ENCODE assay signal across 23 cellular contexts in genomic region chr9:33443504-33444154, GRCh38. TPM values are rescaled to one million over a fixed set of nuclear protein-coding genes. Genes with fewer than 3 reads are reported as not detected.
A peak's percentile ranks its signal among the peaks of the same experiment; 100 is the strongest.
DNase-seq lines count a peak whose midpoint lies in the region; ATAC-seq and TF ChIP-seq lines count a peak whose summit lies in the region.
"Had no signal": no experiment of that assay in that cellular context is flagged by ENCODE, and none has a peak within 500 bp of the region (broad histone marks: within the 10 kb centered on the region; RNA-seq: fewer than 3 reads in every experiment).

No MANE protein-coding gene starts in this region.

- DNase-seq in NCI-H1694 (lab: John Stamatoyannopoulos, UW) (peak; percentile 3), NCI-H1694 treated with DMSO at 0.1 percent for 48 hours (lab: John Stamatoyannopoulos, UW) (no peak), H9 (peak; percentile 47), OCI-LY7 (ENCODE audit: low spot score) (no peak), cerebellum (ENCODE audit: low spot score) (no peak)
- DNase-seq in effector memory CD8-positive, alpha-beta T cell: no peak
- DNase-seq: 8988T; activated CD8-positive, alpha-beta memory T cell treated with anti-CD3 and anti-CD28 coated beads, Interleukin-2, amount 10 ng/mL, durations not matched to agents 7 days and 5 days; activated gamma-delta T cell; DND-41; NCI-H146; NCI-H2227 treated with DMSO at 0.1 percent for 48 hours; NK-92 treated with Interleukin-12 subunit alpha and Interleukin-12 subunit beta, amount 100 ng/mL, for 24 hours; Right ventricle myocardium superior; testis had no signal

- H3K27me3 ChIP-seq in H9 (ENCODE audit: insufficient read depth, low read length): peaks cover 4% of the 10 kb centered on the region; the same call in 1 of the 2 replicates
- H3K27me3 ChIP-seq: ovary, testis had no signal

- H3K9me3 ChIP-seq in H9 (ENCODE audit: control insufficient read depth, low read depth, low read length) (no peaks in the 10 kb centered on the region), OCI-LY7 (ENCODE audit: low read length) (no peaks in the 10 kb centered on the region)
- H3K9me3 ChIP-seq: ovary, testis had no signal

- TF ChIP-seq CTCF in H9 (conservative IDR thresholded peaks at IDR 0.05) (no peak), OCI-LY7 (conservative IDR thresholded peaks at IDR 0.05; ENCODE audit: low read length) (no peak)

- H4K8ac ChIP-seq in H9 (replicated peaks; ENCODE audit: insufficient read length, low read depth, low read length): no peak overlapping the region

- H3K14ac ChIP-seq in H9 (ENCODE audit: insufficient read depth, low read length): no peak overlapping the region; the same call in 1 of the 2 replicates

- BruUV-seq in OCI-LY7 (replicated peaks; lab: Mats Ljungman, UMichigan): no TSS peak

- H3K27ac Mint-ChIP-seq in H9: no peak overlapping the region; a peak in 1 of 7 replicates
- H3K27ac Mint-ChIP-seq in dendritic cell treated with granulocyte-macrophage colony-stimulating factor and Interleukin-4, amounts not matched to agents 40 ng/mL and 50 ng/mL, for 4 days: no peak overlapping the region
- H3K27ac Mint-ChIP-seq in effector memory CD8-positive, alpha-beta T cell: peak overlapping the region in 1 of 2 donors; percentile 98
- H3K27ac Mint-ChIP-seq: activated CD8-positive, alpha-beta memory T cell treated with anti-CD3 and anti-CD28 coated beads, Interleukin-2, amount 10 ng/mL, durations not matched to agents 7 days and 5 days; CD14-positive monocyte had no signal

- peaks cover 46% of the 10 kb centered on the region for H3K27me3 Mint-ChIP-seq in H9 (ENCODE audit: low read depth)
- H3K27me3 Mint-ChIP-seq in dendritic cell treated with granulocyte-macrophage colony-stimulating factor and Interleukin-4, amounts not matched to agents 40 ng/mL and 50 ng/mL, for 4 days: peaks cover 11% of the 10 kb centered on the region
- H3K27me3 Mint-ChIP-seq in effector memory CD8-positive, alpha-beta T cell: no peaks in the 10 kb centered on the region
- H3K27me3 Mint-ChIP-seq: activated CD8-positive, alpha-beta memory T cell treated with anti-CD3 and anti-CD28 coated beads, Interleukin-2, amount 10 ng/mL, durations not matched to agents 7 days and 5 days had no signal

- peaks cover 4% of the 10 kb centered on the region; the same call in 1 of the 2 replicates for H3K4me1 ChIP-seq in H9 (ENCODE audit: insufficient read depth, low read length)
- H3K4me1 ChIP-seq in OCI-LY7 (ENCODE audit: insufficient read depth, low read length, poor library complexity, severe bottlenecking): peaks cover 28% of the 10 kb centered on the region

- H4K20me1 ChIP-seq in H9 (ENCODE audit: control insufficient read depth, insufficient read depth, insufficient read length) (no peaks in the 10 kb centered on the region), OCI-LY7 (ENCODE audit: insufficient read depth, low read length) (no peaks in the 10 kb centered on the region)

- POLR2A ChIA-PET in OCI-LY7 (lab: Charles Lee): interaction anchor here (2.0 kb wide), 1 partner anchor 10 kb away, joined by 7 read pairs; no protein-coding TSS in a partner anchor

- H3K4me3 ChIP-seq in skin epidermis (peak overlapping the region in 3 of 7 experiments; percentile 1 to 53 (median 49)), OCI-LY7 (ENCODE audit: low read depth, low read length, poor library complexity, severe bottlenecking) (no peak overlapping the region)
- H3K4me3 ChIP-seq: coronary artery, lung, ovary, testis had no signal

- H3K23me2 ChIP-seq in H9 (ENCODE audit: insufficient read length, low read depth, low read length, poor library complexity, severe bottlenecking): peaks cover 6% of the 10 kb centered on the region

- no peaks in the 10 kb centered on the region for H3K79me1 ChIP-seq in H9 (ENCODE audit: insufficient read depth, low read depth, low read length, poor library complexity, severe bottlenecking)

- no peaks in the 10 kb centered on the region for H3K79me2 ChIP-seq in H9 (ENCODE audit: insufficient read depth, low read length)
- no peaks in the 10 kb centered on the region for H3K79me2 ChIP-seq in OCI-LY7 (ENCODE audit: insufficient read depth, low read depth, low read length)

- H3T11ph ChIP-seq in H9 (ENCODE audit: low read length): no peak overlapping the region

- H2AFZ ChIP-seq in H9 (ENCODE audit: low read length): no peak overlapping the region
- H2AFZ ChIP-seq in OCI-LY7 (ENCODE audit: low read length): no peak overlapping the region

- H3K9ac ChIP-seq in H9 (ENCODE audit: extremely low read depth, insufficient read length, low read length): no peak overlapping the region

- H4K91ac ChIP-seq in H9 (ENCODE audit: insufficient read length, low read depth, low read length): no peak overlapping the region

- H3K23ac ChIP-seq in H9 (ENCODE audit: insufficient read length, low read depth, low read length): no peak overlapping the region

- H3K9me3 Mint-ChIP-seq in H9: no peaks in the 10 kb centered on the region
- no peaks in the 10 kb centered on the region for H3K9me3 Mint-ChIP-seq in dendritic cell treated with granulocyte-macrophage colony-stimulating factor and Interleukin-4, amounts not matched to agents 40 ng/mL and 50 ng/mL, for 4 days
- H3K9me3 Mint-ChIP-seq in effector memory CD8-positive, alpha-beta T cell: no peaks in the 10 kb centered on the region

- H3K27ac ChIP-seq in H9 (ENCODE audit: insufficient read length, low read depth, low read length) (no peak overlapping the region), skin epidermis (peak overlapping the region in 13 of 21 experiments; percentile 0 to 90 (median 36)), OCI-LY7 (ENCODE audit: low read depth, low read length, poor library complexity, severe bottlenecking) (no peak overlapping the region)
- H3K27ac ChIP-seq: coronary artery, ovary, testis had no signal

- H3K4me1 Mint-ChIP-seq in H9: peaks cover 26 to 45% of the 10 kb centered on the region in 2 experiments
- peaks cover 96% of the 10 kb centered on the region for H3K4me1 Mint-ChIP-seq in dendritic cell treated with granulocyte-macrophage colony-stimulating factor and Interleukin-4, amounts not matched to agents 40 ng/mL and 50 ng/mL, for 4 days (ENCODE audit: low read depth)
- H3K4me1 Mint-ChIP-seq in effector memory CD8-positive, alpha-beta T cell (ENCODE audit: low read depth in 2 of 2): peaks cover 29 to 45% of the 10 kb centered on the region in 2 donors

- no peak overlapping the region for H2BK20ac ChIP-seq in H9 (ENCODE audit: low read depth, low read length, poor library complexity, severe bottlenecking)

- H3K9me2 ChIP-seq in OCI-LY7 (ENCODE audit: insufficient read depth, low read length): no peaks in the 10 kb centered on the region

- CTCF ChIA-PET in OCI-LY7 (lab: Charles Lee; ENCODE audit: unreplicated experiment): no interaction called here

- peak overlapping the region in 1 of 2 experiments; percentile 32; a peak in 1 of 5 replicates for H3K4me3 Mint-ChIP-seq in H9
- peak overlapping the region; percentile 51 for H3K4me3 Mint-ChIP-seq in dendritic cell treated with granulocyte-macrophage colony-stimulating factor and Interleukin-4, amounts not matched to agents 40 ng/mL and 50 ng/mL, for 4 days
- H3K4me3 Mint-ChIP-seq in effector memory CD8-positive, alpha-beta T cell: peak overlapping the region in 1 of 2 donors; percentile 21
- H3K4me3 Mint-ChIP-seq: activated CD8-positive, alpha-beta memory T cell treated with anti-CD3 and anti-CD28 coated beads, Interleukin-2, amount 10 ng/mL, durations not matched to agents 7 days and 5 days; CD14-positive monocyte had no signal

- no peak overlapping the region for H2BK5ac ChIP-seq in H9 (ENCODE audit: insufficient read length, low read length)

- H3K4me2 ChIP-seq in H9 (ENCODE audit: insufficient read depth, insufficient read length, low read length) (no peak overlapping the region), OCI-LY7 (ENCODE audit: low read length) (no peak overlapping the region)

- WGBS in H9 (ENCODE audit: extremely low coverage, insufficient read length, low lambda C conversion rate): no CpG with 5 or more reads among the region's 10 CpGs

- H2BK15ac ChIP-seq in H9 (ENCODE audit: low read depth, low read length): no peak overlapping the region

- no peaks in the 10 kb centered on the region for H3K36me3 Mint-ChIP-seq in H9 (ENCODE audit: insufficient read depth in 1 of 3, low read depth in 3 of 3)
- H3K36me3 Mint-ChIP-seq in dendritic cell treated with granulocyte-macrophage colony-stimulating factor and Interleukin-4, amounts not matched to agents 40 ng/mL and 50 ng/mL, for 4 days (ENCODE audit: low read depth): peaks cover 81% of the 10 kb centered on the region
- H3K36me3 Mint-ChIP-seq in effector memory CD8-positive, alpha-beta T cell (ENCODE audit: insufficient read depth): peaks cover 71% of the 10 kb centered on the region
- H3K36me3 Mint-ChIP-seq: activated CD8-positive, alpha-beta memory T cell treated with anti-CD3 and anti-CD28 coated beads, Interleukin-2, amount 10 ng/mL, durations not matched to agents 7 days and 5 days; CD14-positive monocyte had no signal

- no peak for ATAC-seq in effector memory CD8-positive, alpha-beta T cell (replicated peaks)
- ATAC-seq: activated CD8-positive, alpha-beta memory T cell treated with anti-CD3 and anti-CD28 coated beads, Interleukin-2, amount 10 ng/mL, durations not matched to agents 7 days and 5 days had no signal

- intact Hi-C loops in dendritic cell treated with granulocyte-macrophage colony-stimulating factor and Interleukin-4, amounts not matched to agents 40 ng/mL and 50 ng/mL, for 4 days (cut with micrococcal nuclease): no loop called here
- intact Hi-C loops in OCI-LY7 (cut with micrococcal nuclease; ENCODE audit: unreplicated experiment): no loop called here

- no peak overlapping the region for H3K56ac ChIP-seq in H9 (ENCODE audit: insufficient read length, low read depth, low read length)

- no peaks in the 10 kb centered on the region for H3K36me3 ChIP-seq in OCI-LY7 (ENCODE audit: insufficient read depth, low read length)
- H3K36me3 ChIP-seq: ovary had no signal

- H3K4ac ChIP-seq in H9 (ENCODE audit: low read depth, low read length): no peak overlapping the region

- H2AK5ac ChIP-seq in H9 (ENCODE audit: insufficient read length, low read length): no peak overlapping the region

- no peak overlapping the region for H4K5ac ChIP-seq in H9 (ENCODE audit: insufficient read length, low read depth, low read length)

- no peak overlapping the region for H2BK12ac ChIP-seq in H9 (ENCODE audit: insufficient read length, low read depth, low read length)

- no peak overlapping the region for H2BK120ac ChIP-seq in H9 (ENCODE audit: low read depth, low read length, poor library complexity, severe bottlenecking)

- no peak overlapping the region for H3K18ac ChIP-seq in H9 (ENCODE audit: insufficient read length, low read depth, low read length)

RNA-seq across cellular contexts. Expression of gene AQP3, which starts 3.8 kb away (rescaled TPM):
- total RNA-seq in H9 (2021) (1.6 TPM in 2 replicates), OCI-LY7 (2022) (28.5 and 30.6 TPM in 2 replicates), cerebellum (1.1 TPM)
- 16.0 TPM in 2 replicates for total RNA-seq in OCI-LY7 (2014; rRNA removed; shearing (Covaris generic))

RNA-seq across cellular contexts. Expression of gene NOL6, which starts 30.1 kb away (rescaled TPM):
- total RNA-seq in H9 (2021): 64.4 and 66.3 TPM in 2 replicates
- 26.4 and 28.8 TPM in 2 replicates for total RNA-seq in OCI-LY7 (2014; rRNA removed; shearing (Covaris generic))
- 23.8 and 30.9 TPM in 2 replicates for total RNA-seq in OCI-LY7 (2022)
- total RNA-seq in cerebellum: 12.2 TPM

RNA-seq across cellular contexts. Expression of gene AQP7, which starts 41.3 kb away (rescaled TPM):
- total RNA-seq in H9 (2021): not detected in 2 replicates
- total RNA-seq in OCI-LY7 (2014; rRNA removed; shearing (Covaris generic)): not detected in 2 replicates
- 1.4 and 2.2 TPM in 2 replicates for total RNA-seq in OCI-LY7 (2022)
- total RNA-seq in cerebellum: 0.54 TPM
- total RNA-seq: activated CD8-positive, alpha-beta memory T cell treated with anti-CD3 and anti-CD28 coated beads, Interleukin-2, amount 10 ng/mL, durations not matched to agents 7 days and 5 days; epithelial cell of proximal tubule; HT1080 had no signal

Comparison
In these comparisons a context has a peak if more than half of its experiments do, and no peak if none do; other contexts are left out.
1. DNase-seq: peak in NCI-H1694 (single experiment) and H9 (single experiment); none in NCI-H1694 treated with DMSO at 0.1 percent for 48 hours (single experiment), OCI-LY7 (single experiment), effector memory CD8-positive, alpha-beta T cell (0 of 3) and cerebellum (single experiment).
2. H3K27ac ChIP-seq: peak in skin epidermis (13 of 21); none in H9 (single experiment) and OCI-LY7 (single experiment).